Comparison of ENCODE assay signal across 8 cellular contexts in genomic region chrX:111680988-111681779, GRCh38. TPM values are rescaled to one million over a fixed set of nuclear protein-coding genes. Genes with fewer than 3 reads are reported as not detected.
DNase-seq lines count a peak whose midpoint lies in the region; ATAC-seq and TF ChIP-seq lines count a peak whose summit lies in the region.

ALG13 (plus strand) TSS chrX:111681170; CDS start chrX:111681219, 49 bp downstream.

- intact Hi-C loops in colonic mucosa (cut with DNase I) = no loop called here

- peak; percentile 81 for TF ChIP-seq CTCF in colonic mucosa (IDR thresholded peaks at IDR 0.05)

- H3K4me1 ChIP-seq in BLaER1 treated with 17β-estradiol and CSF1 and Interleukin-3, amounts not matched to agents 10 nM and 100 nM = peaks cover 0 to 33% (median 7%) of the 10 kb centered on the region in 10 experiments; a peak in 7 of 20 replicates
- H3K4me1 ChIP-seq in colonic mucosa = no peaks in the 10 kb centered on the region

- peak within 1 kb of the TSS; percentile 59 to 78 (median 72) for H3K4me3 ChIP-seq in BLaER1 treated with 17β-estradiol and CSF1 and Interleukin-3, amounts not matched to agents 10 nM and 100 nM
- H3K4me3 ChIP-seq in colonic mucosa = peak within 1 kb of the TSS; percentile 78

- H3K9me3 ChIP-seq in BLaER1 treated with 17β-estradiol and CSF1 and Interleukin-3, amounts not matched to agents 10 nM and 100 nM (replicated peaks in 1 of 11) = peaks cover 0 to 5% (median 0%) of the 10 kb centered on the region in 11 experiments; a peak in 1 of 22 replicates
- H3K9me3 ChIP-seq in colonic mucosa = no peaks in the 10 kb centered on the region

- peak within 1 kb of the TSS; percentile 61 to 87 (median 71) for H3K4me2 ChIP-seq in BLaER1 treated with 17β-estradiol and CSF1 and Interleukin-3, amounts not matched to agents 10 nM and 100 nM

- peak within 1 kb of the TSS; percentile 95 to 99 (median 98) for H3K27ac ChIP-seq in BLaER1 treated with 17β-estradiol and CSF1 and Interleukin-3, amounts not matched to agents 10 nM and 100 nM
- peak within 1 kb of the TSS; percentile 94 for H3K27ac ChIP-seq in colonic mucosa

- DNase-seq in GM19240 (ENCODE audit: insufficient read length, low spot score) (peak; percentile 33), NCI-H524 treated with DMSO at 0.1 percent for 48 hours (lab: John Stamatoyannopoulos, UW) (peak; percentile 52), colonic mucosa (peak; percentile 92), kidney tubule cell (ENCODE audit: low spot score) (peak; percentile 89)
- peak; percentile 89 for DNase-seq in activated CD4-positive, alpha-beta T cell treated with anti-CD3 and anti-CD28 coated beads for 48 hours
- peak; percentile 73 to 81 (median 76) for DNase-seq in stimulated activated CD4-positive, alpha-beta T cell treated with anti-CD3 and anti-CD28 coated beads, Interleukin-1b, Interleukin-23, amount 100 ng/mL, for 24 hours (ENCODE audit: low read depth in 4 of 4, low spot score in 1 of 4)

- H4K20me1 ChIP-seq in BLaER1 treated with 17β-estradiol and CSF1 and Interleukin-3, amounts not matched to agents 10 nM and 100 nM = peaks cover 0 to 17% (median 4%) of the 10 kb centered on the region in 11 experiments; a peak in 6 of 22 replicates

- H3K27me3 ChIP-seq in BLaER1 treated with 17β-estradiol and CSF1 and Interleukin-3, amounts not matched to agents 10 nM and 100 nM = peaks cover 55 to 98% (median 94%) of the 10 kb centered on the region in 11 experiments
- no peaks in the 10 kb centered on the region for H3K27me3 ChIP-seq in colonic mucosa

- peak within 1 kb of the TSS; percentile 93 to 99 (median 95) for H3K9ac ChIP-seq in BLaER1 treated with 17β-estradiol and CSF1 and Interleukin-3, amounts not matched to agents 10 nM and 100 nM
- H3K9ac ChIP-seq in colonic mucosa (ENCODE audit: low read depth in 2 of 2, low read length in 2 of 2) = peak within 1 kb of the TSS; percentile 84 to 95

- H3K36me3 ChIP-seq in BLaER1 treated with 17β-estradiol and CSF1 and Interleukin-3, amounts not matched to agents 10 nM and 100 nM = peaks cover 9 to 32% (median 23%) of the 10 kb centered on the region in 11 experiments; a peak in 16 of 22 replicates
- H3K36me3 ChIP-seq in colonic mucosa = no peaks in the 10 kb centered on the region

- peak; percentile 96 for ATAC-seq in HG03460 (IDR thresholded peaks at IDR 0.05; ENCODE audit: unreplicated experiment)

RNA-seq across cellular contexts. Expression of gene ALG13, which starts in this region (rescaled TPM):
- 10 to 100 TPM; 50.3 to 51.7 TPM for total RNA-seq in colonic mucosa

Comparison
In these comparisons a context has a peak if more than half of its experiments do, and no peak if none do; other contexts are left out.
1. Peak in every context shown above with its lines: DNase-seq, ATAC-seq, H3K4me3 ChIP-seq and H3K27ac ChIP-seq.
2. DNase-seq: peak in every context shown above with its lines; median percentile 92 in colonic mucosa; 89 in activated CD4-positive, alpha-beta T cell treated with anti-CD3 and anti-CD28 coated beads for 48 hours; 89 in kidney tubule cell; 76 in stimulated activated CD4-positive, alpha-beta T cell treated with anti-CD3 and anti-CD28 coated beads, Interleukin-1b, Interleukin-23, amount 100 ng/mL, for 24 hours; 52 in NCI-H524 treated with DMSO at 0.1 percent for 48 hours; 33 in GM19240.